In genomic region chr10:124285587-124286527, GRCh38 we compare ENCODE assay signal across 9 cellular contexts.
DNase-seq lines count a peak whose midpoint lies in the region; ATAC-seq and TF ChIP-seq lines count a peak whose summit lies in the region.
"Had no signal": no experiment of that assay in that cellular context is flagged by ENCODE, and none has a peak within 500 bp of the region (broad histone marks: within the 10 kb centered on the region; RNA-seq: fewer than 3 reads in every experiment).

No MANE protein-coding gene starts in this region.

- TF ChIP-seq CTCF in OCI-LY1 (IDR thresholded peaks at IDR 0.05; ENCODE audit: low read length) (no peak), uterus (IDR thresholded peaks at IDR 0.05) (no peak)

- DNase-seq in sciatic nerve (ENCODE audit: low spot score) (peak; percentile 42), GF-D8 (lab: John Stamatoyannopoulos, UW) (no peak), uterus (no peak), NCI-H1092 (lab: John Stamatoyannopoulos, UW) (no peak), COLO829 (ENCODE audit: low spot score) (no peak)
- DNase-seq: activated CD4-positive, alpha-beta T cell treated with anti-CD3 and anti-CD28 coated beads for 48 hours had no signal

- no peak overlapping the region for H3K9ac ChIP-seq in OCI-LY1 (ENCODE audit: low read length)

- H3F3A ChIP-seq in OCI-LY1 (ENCODE audit: insufficient read depth, low read length) = no peaks in the 10 kb centered on the region

- intact Hi-C loops in sciatic nerve (cut with DNase I) = no loop called here
- intact Hi-C loops in uterus (cut with DNase I; ENCODE audit: low total_unique reads) = no loop called here

- peak; percentile 72 for ATAC-seq in GM19043 (IDR thresholded peaks at IDR 0.05; ENCODE audit: low read depth, unreplicated experiment)
- ATAC-seq in HG02884 (IDR thresholded peaks at IDR 0.05; ENCODE audit: unreplicated experiment) = peak; percentile 61
- peak; percentile 38 for ATAC-seq in sciatic nerve

- H3K9me2 ChIP-seq in OCI-LY1 (ENCODE audit: low read depth, low read length) = no peaks in the 10 kb centered on the region

- H3K9me3 ChIP-seq in OCI-LY1 (ENCODE audit: low read length) (no peaks in the 10 kb centered on the region), uterus (no peaks in the 10 kb centered on the region)

- H3K4me3 ChIP-seq in OCI-LY1 (ENCODE audit: low read depth, low read length, poor library complexity, severe bottlenecking) (peak overlapping the region; percentile 15), uterus (no peak overlapping the region)

- TF ChIP-seq POLR2A in uterus (IDR thresholded peaks at IDR 0.05) = no peak

- H3K4me2 ChIP-seq in OCI-LY1 (ENCODE audit: low read length) = peak overlapping the region; percentile 46

- H3K4me1 ChIP-seq in OCI-LY1 (ENCODE audit: insufficient read depth, low read length, severe bottlenecking) = peaks cover 17% of the 10 kb centered on the region
- H3K4me1 ChIP-seq in uterus = no peaks in the 10 kb centered on the region

- H4K20me1 ChIP-seq in OCI-LY1 (ENCODE audit: insufficient read depth, low read length) = no peaks in the 10 kb centered on the region

- H3K27me3 ChIP-seq in OCI-LY1 (ENCODE audit: insufficient read depth, low read length) = peaks cover 7% of the 10 kb centered on the region; the same call in 1 of the 2 replicates
- H3K27me3 ChIP-seq in uterus = no peaks in the 10 kb centered on the region

- no peak overlapping the region for H3K27ac ChIP-seq in OCI-LY1 (ENCODE audit: low read depth, low read length, poor library complexity, severe bottlenecking)
- no peak overlapping the region for H3K27ac ChIP-seq in uterus

- H3K79me2 ChIP-seq in OCI-LY1 (ENCODE audit: insufficient read depth, low read length) = no peaks in the 10 kb centered on the region

- H2AFZ ChIP-seq in OCI-LY1 (ENCODE audit: low read length) = peak overlapping the region; percentile 31

- H3K36me3 ChIP-seq in OCI-LY1 (ENCODE audit: insufficient read depth, low read length) (no peaks in the 10 kb centered on the region), uterus (no peaks in the 10 kb centered on the region)
